17 cellular contexts compared by ENCODE assay signal in the genomic region with DNA sequence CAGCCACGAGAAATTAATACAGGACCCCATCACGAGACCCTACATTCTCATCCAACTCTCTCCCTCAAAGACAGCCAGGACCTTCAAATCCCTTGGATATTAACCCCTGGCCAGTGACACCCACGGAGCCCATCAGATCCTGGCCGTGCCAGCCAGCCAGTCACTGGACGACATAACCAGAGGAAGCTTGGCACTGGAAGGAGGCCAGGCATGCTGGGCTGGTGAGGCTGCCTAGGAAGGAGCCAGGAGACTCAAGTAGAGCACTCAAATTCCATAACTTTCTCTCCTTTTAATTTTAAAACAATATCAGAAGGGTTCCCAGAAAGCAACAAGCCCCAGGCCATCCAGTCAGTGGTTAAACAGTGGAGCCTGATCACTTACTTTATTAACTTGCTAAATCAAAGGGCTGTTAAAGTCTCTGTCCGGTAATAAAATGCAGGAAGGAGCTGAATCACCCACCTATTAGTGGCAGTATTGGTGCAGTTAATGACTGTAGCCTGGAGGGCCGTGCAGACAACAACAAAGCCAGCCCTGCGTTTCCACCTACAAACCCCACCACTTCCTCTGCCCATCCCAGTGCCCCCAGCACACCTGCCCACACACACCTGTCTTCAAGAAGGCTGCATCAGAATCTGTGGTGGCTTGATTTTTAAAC.
DNase-seq lines count a peak whose midpoint lies in the region; ATAC-seq, FAIRE-seq and TF ChIP-seq lines count a peak whose summit lies in the region.
"Had no signal": no experiment of that assay in that cellular context is flagged by ENCODE, and none has a peak within 500 bp of the region (broad histone marks: within the 10 kb centered on the region; RNA-seq: fewer than 3 reads in every experiment).

No MANE protein-coding gene starts in this region.

- TF ChIP-seq CTCF in kidney (IDR thresholded peaks at IDR 0.05; ENCODE audit: borderline replicate concordance, extremely low read depth, insufficient read depth) (no peak), OCI-LY7 (conservative IDR thresholded peaks at IDR 0.05; ENCODE audit: low read length) (no peak)

- H3K9ac ChIP-seq in kidney (ENCODE audit: low read length in 2 of 2) = no peak overlapping the region

- H3K4me1 ChIP-seq in kidney (ENCODE audit: control insufficient read depth in 1 of 2, insufficient read depth in 1 of 2, low read depth in 1 of 2, low read length in 2 of 2) (no peaks in the 10 kb centered on the region), OCI-LY7 (ENCODE audit: insufficient read depth, low read length, poor library complexity, severe bottlenecking) (no peaks in the 10 kb centered on the region)
- H3K4me1 ChIP-seq in naive thymus-derived CD4-positive, alpha-beta T cell (ENCODE audit: control insufficient read depth in 2 of 2, insufficient read depth in 2 of 2, low read length in 2 of 2) = no peaks in the 10 kb centered on the region
- H3K4me1 ChIP-seq: psoas muscle, vagina had no signal

- H3K9me3 Mint-ChIP-seq in naive thymus-derived CD4-positive, alpha-beta T cell = peaks cover 0 to 2% (median 0%) of the 10 kb centered on the region in 11 donors
- H3K9me3 Mint-ChIP-seq: activated naive CD8-positive, alpha-beta T cell treated with anti-CD3 and anti-CD28 coated beads for 36 hours had no signal

- H3K4me3 Mint-ChIP-seq in naive thymus-derived CD4-positive, alpha-beta T cell = no peak overlapping the region
- H3K4me3 Mint-ChIP-seq: activated naive CD8-positive, alpha-beta T cell treated with anti-CD3 and anti-CD28 coated beads for 36 hours had no signal

- no peak overlapping the region for H2AFZ ChIP-seq in OCI-LY7 (ENCODE audit: low read length)

- peaks cover 0 to 3% (median 0%) of the 10 kb centered on the region in 5 donors for H3K27me3 Mint-ChIP-seq in naive thymus-derived CD4-positive, alpha-beta T cell
- H3K27me3 Mint-ChIP-seq: activated naive CD8-positive, alpha-beta T cell treated with anti-CD3 and anti-CD28 coated beads for 36 hours had no signal

- DNase-seq in Caki2 (ENCODE audit: low read depth) (peak; percentile 16), HTR-8/SVneo (ENCODE audit: insufficient read length, low spot score) (peak; percentile 35), astrocyte of the hippocampus (ENCODE audit: low read depth, low spot score) (peak; percentile 42), kidney (peak; percentile 73), epidermal melanocyte (ENCODE audit: insufficient read length, low spot score) (no peak), dedifferentiated amniotic fluid mesenchymal stem cell (ENCODE audit: extremely low spot score) (no peak), OCI-LY7 (ENCODE audit: low spot score) (no peak)
- no peak for DNase-seq in naive thymus-derived CD4-positive, alpha-beta T cell
- DNase-seq: activated CD8-positive, alpha-beta memory T cell treated with anti-CD3 and anti-CD28 coated beads, Interleukin-2, amount 50 U/mL, for 48 hours; activated naive CD8-positive, alpha-beta T cell treated with anti-CD3 and anti-CD28 coated beads for 36 hours; MM.1S; psoas muscle; WERI-Rb-1 had no signal

- CTCF ChIA-PET in naive thymus-derived CD4-positive, alpha-beta T cell (lab: Charles Lee) = no interaction called here
- CTCF ChIA-PET in OCI-LY7 (lab: Charles Lee; ENCODE audit: unreplicated experiment) = no interaction called here

- H3K4me3 ChIP-seq in kidney (ENCODE audit: low read length in 2 of 2) = no peak overlapping the region
- H3K4me3 ChIP-seq in naive thymus-derived CD4-positive, alpha-beta T cell (ENCODE audit: low read length) = no peak overlapping the region
- no peak overlapping the region for H3K4me3 ChIP-seq in OCI-LY7 (ENCODE audit: low read depth, low read length, poor library complexity, severe bottlenecking)
- H3K4me3 ChIP-seq: psoas muscle, SJSA1, vagina had no signal

- intact Hi-C loops in kidney (cut with DNase I) = no loop called here
- intact Hi-C loops in naive thymus-derived CD4-positive, alpha-beta T cell (cut with micrococcal nuclease) = no loop called here
- intact Hi-C loops in OCI-LY7 (cut with micrococcal nuclease; ENCODE audit: unreplicated experiment) = no loop called here

- H3K27me3 ChIP-seq in naive thymus-derived CD4-positive, alpha-beta T cell (ENCODE audit: control insufficient read depth in 2 of 2, insufficient read depth in 2 of 2, low read length in 2 of 2) = no peaks in the 10 kb centered on the region
- H3K27me3 ChIP-seq: SJSA1, vagina had no signal

- in situ Hi-C loops in Caki2 (cut with HindIII; ENCODE audit: low pct_unique_long_range_greater_than_20kb, low sequenced_read_pairs) = no loop called here

- no TSS peak for BruUV-seq in OCI-LY7 (replicated peaks; lab: Mats Ljungman, UMichigan)

- no peaks in the 10 kb centered on the region for H3K79me2 ChIP-seq in OCI-LY7 (ENCODE audit: insufficient read depth, low read depth, low read length)

- POLR2A ChIA-PET in naive thymus-derived CD4-positive, alpha-beta T cell (lab: Charles Lee) = no interaction called here
- POLR2A ChIA-PET in OCI-LY7 (lab: Charles Lee) = no interaction called here

- H3K9me2 ChIP-seq in OCI-LY7 (ENCODE audit: insufficient read depth, low read length) = no peaks in the 10 kb centered on the region

- no peak for ATAC-seq in naive thymus-derived CD4-positive, alpha-beta T cell

- H3K4me1 Mint-ChIP-seq in naive thymus-derived CD4-positive, alpha-beta T cell = peaks cover 0 to 15% (median 6%) of the 10 kb centered on the region in 7 donors

- no peaks in the 10 kb centered on the region for H4K20me1 ChIP-seq in OCI-LY7 (ENCODE audit: insufficient read depth, low read length)

- H3K9me3 ChIP-seq in kidney (ENCODE audit: control insufficient read depth in 1 of 2, low read length in 2 of 2) (no peaks in the 10 kb centered on the region), OCI-LY7 (ENCODE audit: low read length) (no peaks in the 10 kb centered on the region)
- H3K9me3 ChIP-seq in naive thymus-derived CD4-positive, alpha-beta T cell (ENCODE audit: control insufficient read depth in 2 of 3, low read length in 3 of 3) = no peaks in the 10 kb centered on the region
- H3K9me3 ChIP-seq: psoas muscle, SJSA1, vagina had no signal

- H3K4me2 ChIP-seq in OCI-LY7 (ENCODE audit: low read length) = no peak overlapping the region

- H3K36me3 ChIP-seq in kidney (ENCODE audit: control insufficient read depth in 1 of 2, insufficient read depth in 2 of 2, low read length in 2 of 2) (no peaks in the 10 kb centered on the region), OCI-LY7 (ENCODE audit: insufficient read depth, low read length) (no peaks in the 10 kb centered on the region)
- H3K36me3 ChIP-seq in naive thymus-derived CD4-positive, alpha-beta T cell (ENCODE audit: control insufficient read depth in 2 of 3, insufficient read depth in 3 of 3, low read length in 3 of 3) = no peaks in the 10 kb centered on the region
- H3K36me3 ChIP-seq: SJSA1, vagina, WERI-Rb-1 had no signal

- peaks cover 0 to 4% (median 0%) of the 10 kb centered on the region in 5 donors for H3K36me3 Mint-ChIP-seq in naive thymus-derived CD4-positive, alpha-beta T cell
- H3K36me3 Mint-ChIP-seq: activated naive CD8-positive, alpha-beta T cell treated with anti-CD3 and anti-CD28 coated beads for 36 hours had no signal

- FAIRE-seq in HTR-8/SVneo (lab: Jason Lieb, UNC) (no peak), kidney (lab: Jason Lieb, UNC) (no peak)
- FAIRE-seq: colon had no signal

- no peak overlapping the region for H3K27ac Mint-ChIP-seq in naive thymus-derived CD4-positive, alpha-beta T cell
- H3K27ac Mint-ChIP-seq: activated naive CD8-positive, alpha-beta T cell treated with anti-CD3 and anti-CD28 coated beads for 36 hours had no signal

- no peak overlapping the region for H3K27ac ChIP-seq in kidney (ENCODE audit: low read depth in 2 of 2, low read length in 2 of 2)
- no peak overlapping the region for H3K27ac ChIP-seq in naive thymus-derived CD4-positive, alpha-beta T cell (ENCODE audit: low read depth, low read length)
- H3K27ac ChIP-seq in OCI-LY7 (ENCODE audit: low read depth, low read length, poor library complexity, severe bottlenecking) = no peak overlapping the region
- H3K27ac ChIP-seq: HL-60, psoas muscle, SJSA1, vagina, WERI-Rb-1 had no signal

Comparison
In these comparisons a context has a peak if more than half of its experiments do, and no peak if none do; other contexts are left out.
1. DNase-seq: peak in Caki2 (single experiment), HTR-8/SVneo (single experiment), astrocyte of the hippocampus (single experiment) and kidney (single experiment); none in epidermal melanocyte (single experiment), naive thymus-derived CD4-positive, alpha-beta T cell (0 of 9), dedifferentiated amniotic fluid mesenchymal stem cell (single experiment) and OCI-LY7 (single experiment).